Comparison of ENCODE assay signal across 3 cellular contexts in the genomic region with DNA sequence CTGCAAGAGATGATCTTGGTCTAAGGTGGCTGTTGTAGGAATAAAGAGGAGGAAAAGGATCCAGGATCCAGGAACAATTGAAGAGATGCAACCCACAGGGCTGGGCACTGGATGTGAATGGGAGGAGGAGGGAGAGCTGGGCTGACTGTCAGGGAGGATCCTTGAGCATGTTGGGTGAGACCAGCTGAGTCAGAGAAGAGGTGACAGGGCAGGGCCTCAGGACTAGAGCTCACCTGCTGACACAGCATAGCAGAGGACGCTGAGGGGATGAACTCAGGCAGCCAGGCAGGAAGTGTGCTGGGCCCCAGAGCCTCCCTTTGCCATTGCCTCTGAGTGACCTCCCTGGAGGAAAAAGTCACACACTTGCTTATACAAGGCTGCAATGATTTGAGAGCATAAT.
TF ChIP-seq lines count a peak whose summit lies in the region.

No MANE protein-coding gene starts in this region.

TF ChIP-seq in GM23338, 12 proteins besides CTCF, POLR2A, EP300 and RAD21 (continues in another document):
- TF ChIP-seq, protein P1, sequence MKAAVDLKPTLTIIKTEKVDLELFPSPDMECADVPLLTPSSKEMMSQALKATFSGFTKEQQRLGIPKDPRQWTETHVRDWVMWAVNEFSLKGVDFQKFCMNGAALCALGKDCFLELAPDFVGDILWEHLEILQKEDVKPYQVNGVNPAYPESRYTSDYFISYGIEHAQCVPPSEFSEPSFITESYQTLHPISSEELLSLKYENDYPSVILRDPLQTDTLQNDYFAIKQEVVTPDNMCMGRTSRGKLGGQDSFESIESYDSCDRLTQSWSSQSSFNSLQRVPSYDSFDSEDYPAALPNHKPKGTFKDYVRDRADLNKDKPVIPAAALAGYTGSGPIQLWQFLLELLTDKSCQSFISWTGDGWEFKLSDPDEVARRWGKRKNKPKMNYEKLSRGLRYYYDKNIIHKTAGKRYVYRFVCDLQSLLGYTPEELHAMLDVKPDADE (IDR thresholded peaks at IDR 0.05): no peak
- TF ChIP-seq NANOG (IDR thresholded peaks at IDR 0.05; ENCODE audit: borderline replicate concordance) (no peak), EZH2 (IDR thresholded peaks at IDR 0.05; ENCODE audit: low read depth, unreplicated experiment) (no peak), JUNB (IDR thresholded peaks at IDR 0.05; ENCODE audit: unreplicated experiment) (no peak), POLR2AphosphoS5 (IDR thresholded peaks at IDR 0.05; ENCODE audit: low read depth) (no peak)

TF ChIP-seq in H1, 55 proteins besides CTCF, POLR2A, EP300 and RAD21:
- TF ChIP-seq BRCA1 (IDR thresholded peaks at IDR 0.05; ENCODE audit: low read depth, low read length) (no peak), SRF (IDR thresholded peaks at IDR 0.05; ENCODE audit: low read depth, low read length) (no peak), BCL11A (IDR thresholded peaks at IDR 0.05; ENCODE audit: low read depth in 2 of 2, low read length in 2 of 2) (no peak), MAFK (IDR thresholded peaks at IDR 0.05; ENCODE audit: low read depth, low read length) (peak; percentile 49; the same call in 1 of the 2 replicates), HDAC6 (IDR thresholded peaks at IDR 0.05; ENCODE audit: low read depth, low read length) (no peak), BACH1 (IDR thresholded peaks at IDR 0.05; ENCODE audit: low read length) (peak; percentile 81), HDAC2 (IDR thresholded peaks at IDR 0.05; ENCODE audit: borderline replicate concordance in 1 of 2, low read depth in 2 of 2, low read length in 2 of 2) (no peak), NRF1 (IDR thresholded peaks at IDR 0.05; ENCODE audit: low read depth, low read length) (no peak), KDM5A (IDR thresholded peaks at IDR 0.05; ENCODE audit: low read length) (no peak)
- TF ChIP-seq, protein P2, sequence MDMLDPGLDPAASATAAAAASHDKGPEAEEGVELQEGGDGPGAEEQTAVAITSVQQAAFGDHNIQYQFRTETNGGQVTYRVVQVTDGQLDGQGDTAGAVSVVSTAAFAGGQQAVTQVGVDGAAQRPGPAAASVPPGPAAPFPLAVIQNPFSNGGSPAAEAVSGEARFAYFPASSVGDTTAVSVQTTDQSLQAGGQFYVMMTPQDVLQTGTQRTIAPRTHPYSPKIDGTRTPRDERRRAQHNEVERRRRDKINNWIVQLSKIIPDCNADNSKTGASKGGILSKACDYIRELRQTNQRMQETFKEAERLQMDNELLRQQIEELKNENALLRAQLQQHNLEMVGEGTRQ (IDR thresholded peaks at IDR 0.05; ENCODE audit: low read length): no peak

TF ChIP-seq in HepG2, 621 proteins besides CTCF, POLR2A, EP300 and RAD21 (continues in another document):
- TF ChIP-seq TCF7 (IDR thresholded peaks at IDR 0.05; ENCODE audit: low read depth): no peak
- no peak for TF ChIP-seq SOX13 (IDR thresholded peaks at IDR 0.05)
- no peak for TF ChIP-seq SOX13 (CRISPR knock-in tag; conservative IDR thresholded peaks at IDR 0.05 in 1 of 2, IDR thresholded peaks at IDR 0.05 in 1 of 2)
- TF ChIP-seq RFX1 (IDR thresholded peaks at IDR 0.05): no peak
- no peak for TF ChIP-seq ZFP1 (CRISPR knock-in tag; IDR thresholded peaks at IDR 0.05)
- TF ChIP-seq SMAD9 (CRISPR knock-in tag; IDR thresholded peaks at IDR 0.05): no peak
- TF ChIP-seq SYNCRIP (IDR thresholded peaks at IDR 0.05; ENCODE audit: insufficient read depth, low read depth, low read length): no peak
- TF ChIP-seq IRF2 (CRISPR knock-in tag; IDR thresholded peaks at IDR 0.05): no peak
- no peak for TF ChIP-seq TCF12 (IDR thresholded peaks at IDR 0.05)
- no peak for TF ChIP-seq TCF12 (CRISPR knock-in tag; IDR thresholded peaks at IDR 0.05)
- TF ChIP-seq HNF4G (IDR thresholded peaks at IDR 0.05; ENCODE audit: borderline replicate concordance, low read depth, low read length): no peak
- TF ChIP-seq HNF4G (CRISPR knock-in tag; IDR thresholded peaks at IDR 0.05; ENCODE audit: borderline replicate concordance, low read depth): no peak
- peak; percentile 67; the same call in 1 of the 2 replicates for TF ChIP-seq MAFG (CRISPR knock-in tag; IDR thresholded peaks at IDR 0.05)
- TF ChIP-seq MAFF (IDR thresholded peaks at IDR 0.05; ENCODE audit: low read depth, low read length): peak; percentile 74
- TF ChIP-seq, protein P3, sequence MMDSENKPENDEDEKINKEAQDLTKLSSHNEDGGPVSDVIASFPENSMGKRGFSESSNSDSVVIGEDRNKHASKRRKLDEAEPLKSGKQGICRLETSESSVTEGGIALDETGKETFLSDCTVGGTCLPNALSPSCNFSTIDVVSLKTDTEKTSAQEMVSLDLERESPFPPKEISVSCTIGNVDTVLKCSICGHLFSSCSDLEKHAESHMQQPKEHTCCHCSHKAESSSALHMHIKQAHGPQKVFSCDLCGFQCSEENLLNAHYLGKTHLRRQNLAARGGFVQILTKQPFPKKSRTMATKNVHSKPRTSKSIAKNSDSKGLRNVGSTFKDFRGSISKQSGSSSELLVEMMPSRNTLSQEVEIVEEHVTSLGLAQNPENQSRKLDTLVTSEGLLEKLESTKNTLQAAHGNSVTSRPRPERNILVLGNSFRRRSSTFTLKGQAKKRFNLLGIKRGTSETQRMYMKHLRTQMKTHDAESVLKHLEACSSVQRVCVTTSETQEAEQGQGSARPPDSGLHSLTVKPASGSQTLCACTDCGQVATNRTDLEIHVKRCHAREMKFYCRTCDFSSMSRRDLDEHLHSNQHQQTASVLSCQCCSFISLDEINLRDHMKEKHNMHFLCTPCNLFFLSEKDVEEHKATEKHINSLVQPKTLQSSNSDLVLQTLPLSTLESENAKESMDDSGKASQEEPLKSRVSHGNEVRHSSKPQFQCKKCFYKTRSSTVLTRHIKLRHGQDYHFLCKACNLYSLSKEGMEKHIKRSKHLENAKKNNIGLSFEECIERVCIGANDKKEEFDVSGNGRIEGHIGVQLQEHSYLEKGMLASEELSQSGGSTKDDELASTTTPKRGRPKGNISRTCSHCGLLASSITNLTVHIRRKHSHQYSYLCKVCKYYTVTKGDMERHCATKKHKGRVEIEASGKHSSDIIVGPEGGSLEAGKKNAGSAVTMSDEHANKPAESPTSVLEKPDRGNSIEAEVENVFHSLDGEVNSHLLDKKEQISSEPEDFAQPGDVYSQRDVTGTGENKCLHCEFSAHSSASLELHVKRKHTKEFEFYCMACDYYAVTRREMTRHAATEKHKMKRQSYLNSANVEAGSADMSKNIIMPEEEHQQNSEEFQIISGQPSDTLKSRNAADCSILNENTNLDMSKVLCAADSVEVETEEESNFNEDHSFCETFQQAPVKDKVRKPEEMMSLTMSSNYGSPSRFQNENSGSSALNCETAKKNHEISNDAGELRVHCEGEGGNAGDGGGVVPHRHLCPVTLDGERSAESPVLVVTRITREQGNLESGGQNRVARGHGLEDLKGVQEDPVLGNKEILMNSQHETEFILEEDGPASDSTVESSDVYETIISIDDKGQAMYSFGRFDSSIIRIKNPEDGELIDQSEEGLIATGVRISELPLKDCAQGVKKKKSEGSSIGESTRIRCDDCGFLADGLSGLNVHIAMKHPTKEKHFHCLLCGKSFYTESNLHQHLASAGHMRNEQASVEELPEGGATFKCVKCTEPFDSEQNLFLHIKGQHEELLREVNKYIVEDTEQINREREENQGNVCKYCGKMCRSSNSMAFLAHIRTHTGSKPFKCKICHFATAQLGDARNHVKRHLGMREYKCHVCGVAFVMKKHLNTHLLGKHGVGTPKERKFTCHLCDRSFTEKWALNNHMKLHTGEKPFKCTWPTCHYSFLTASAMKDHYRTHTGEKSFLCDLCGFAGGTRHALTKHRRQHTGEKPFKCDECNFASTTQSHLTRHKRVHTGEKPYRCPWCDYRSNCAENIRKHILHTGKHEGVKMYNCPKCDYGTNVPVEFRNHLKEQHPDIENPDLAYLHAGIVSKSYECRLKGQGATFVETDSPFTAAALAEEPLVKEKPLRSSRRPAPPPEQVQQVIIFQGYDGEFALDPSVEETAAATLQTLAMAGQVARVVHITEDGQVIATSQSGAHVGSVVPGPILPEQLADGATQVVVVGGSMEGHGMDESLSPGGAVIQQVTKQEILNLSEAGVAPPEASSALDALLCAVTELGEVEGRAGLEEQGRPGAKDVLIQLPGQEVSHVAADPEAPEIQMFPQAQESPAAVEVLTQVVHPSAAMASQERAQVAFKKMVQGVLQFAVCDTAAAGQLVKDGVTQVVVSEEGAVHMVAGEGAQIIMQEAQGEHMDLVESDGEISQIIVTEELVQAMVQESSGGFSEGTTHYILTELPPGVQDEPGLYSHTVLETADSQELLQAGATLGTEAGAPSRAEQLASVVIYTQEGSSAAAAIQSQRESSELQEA (CRISPR knock-in tag; IDR thresholded peaks at IDR 0.05; ENCODE audit: not compliant biosample characterization): no peak
- TF ChIP-seq KDM4B (CRISPR knock-in tag; IDR thresholded peaks at IDR 0.05): no peak
- TF ChIP-seq POLR2G (IDR thresholded peaks at IDR 0.05; ENCODE audit: low read depth, low read length): no peak
- peak; percentile 87 for TF ChIP-seq ZNF263 (CRISPR knock-in tag; IDR thresholded peaks at IDR 0.05)
- TF ChIP-seq MXI1 (IDR thresholded peaks at IDR 0.05; ENCODE audit: borderline replicate concordance, low read depth, low read length): no peak
- TF ChIP-seq, protein P4, sequence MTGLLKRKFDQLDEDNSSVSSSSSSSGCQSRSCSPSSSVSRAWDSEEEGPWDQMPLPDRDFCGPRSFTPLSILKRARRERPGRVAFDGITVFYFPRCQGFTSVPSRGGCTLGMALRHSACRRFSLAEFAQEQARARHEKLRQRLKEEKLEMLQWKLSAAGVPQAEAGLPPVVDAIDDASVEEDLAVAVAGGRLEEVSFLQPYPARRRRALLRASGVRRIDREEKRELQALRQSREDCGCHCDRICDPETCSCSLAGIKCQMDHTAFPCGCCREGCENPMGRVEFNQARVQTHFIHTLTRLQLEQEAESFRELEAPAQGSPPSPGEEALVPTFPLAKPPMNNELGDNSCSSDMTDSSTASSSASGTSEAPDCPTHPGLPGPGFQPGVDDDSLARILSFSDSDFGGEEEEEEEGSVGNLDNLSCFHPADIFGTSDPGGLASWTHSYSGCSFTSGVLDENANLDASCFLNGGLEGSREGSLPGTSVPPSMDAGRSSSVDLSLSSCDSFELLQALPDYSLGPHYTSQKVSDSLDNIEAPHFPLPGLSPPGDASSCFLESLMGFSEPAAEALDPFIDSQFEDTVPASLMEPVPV (CRISPR knock-in tag; IDR thresholded peaks at IDR 0.05): no peak
- TF ChIP-seq MAFK (conservative IDR thresholded peaks at IDR 0.05 in 1 of 2, IDR thresholded peaks at IDR 0.05 in 1 of 2; ENCODE audit: low read length in 2 of 2): peak; percentile 76 to 80
- TF ChIP-seq ZNF878 (CRISPR knock-in tag; IDR thresholded peaks at IDR 0.05): no peak
- TF ChIP-seq, protein P5, sequence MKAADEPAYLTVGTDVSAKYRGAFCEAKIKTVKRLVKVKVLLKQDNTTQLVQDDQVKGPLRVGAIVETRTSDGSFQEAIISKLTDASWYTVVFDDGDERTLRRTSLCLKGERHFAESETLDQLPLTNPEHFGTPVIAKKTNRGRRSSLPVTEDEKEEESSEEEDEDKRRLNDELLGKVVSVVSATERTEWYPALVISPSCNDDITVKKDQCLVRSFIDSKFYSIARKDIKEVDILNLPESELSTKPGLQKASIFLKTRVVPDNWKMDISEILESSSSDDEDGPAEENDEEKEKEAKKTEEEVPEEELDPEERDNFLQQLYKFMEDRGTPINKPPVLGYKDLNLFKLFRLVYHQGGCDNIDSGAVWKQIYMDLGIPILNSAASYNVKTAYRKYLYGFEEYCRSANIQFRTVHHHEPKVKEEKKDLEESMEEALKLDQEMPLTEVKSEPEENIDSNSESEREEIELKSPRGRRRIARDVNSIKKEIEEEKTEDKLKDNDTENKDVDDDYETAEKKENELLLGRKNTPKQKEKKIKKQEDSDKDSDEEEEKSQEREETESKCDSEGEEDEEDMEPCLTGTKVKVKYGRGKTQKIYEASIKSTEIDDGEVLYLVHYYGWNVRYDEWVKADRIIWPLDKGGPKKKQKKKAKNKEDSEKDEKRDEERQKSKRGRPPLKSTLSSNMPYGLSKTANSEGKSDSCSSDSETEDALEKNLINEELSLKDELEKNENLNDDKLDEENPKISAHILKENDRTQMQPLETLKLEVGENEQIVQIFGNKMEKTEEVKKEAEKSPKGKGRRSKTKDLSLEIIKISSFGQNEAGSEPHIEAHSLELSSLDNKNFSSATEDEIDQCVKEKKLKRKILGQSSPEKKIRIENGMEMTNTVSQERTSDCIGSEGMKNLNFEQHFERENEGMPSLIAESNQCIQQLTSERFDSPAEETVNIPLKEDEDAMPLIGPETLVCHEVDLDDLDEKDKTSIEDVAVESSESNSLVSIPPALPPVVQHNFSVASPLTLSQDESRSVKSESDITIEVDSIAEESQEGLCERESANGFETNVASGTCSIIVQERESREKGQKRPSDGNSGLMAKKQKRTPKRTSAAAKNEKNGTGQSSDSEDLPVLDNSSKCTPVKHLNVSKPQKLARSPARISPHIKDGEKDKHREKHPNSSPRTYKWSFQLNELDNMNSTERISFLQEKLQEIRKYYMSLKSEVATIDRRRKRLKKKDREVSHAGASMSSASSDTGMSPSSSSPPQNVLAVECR (CRISPR knock-in tag; IDR thresholded peaks at IDR 0.05; ENCODE audit: borderline replicate concordance): no peak
- TF ChIP-seq RARA (CRISPR knock-in tag; IDR thresholded peaks at IDR 0.05): 0 out of 2 replicates have a peak, but pooled peaks have one; percentile 8
- TF ChIP-seq ARNT2 (CRISPR knock-in tag; IDR thresholded peaks at IDR 0.05; ENCODE audit: low read depth): no peak
- no peak for TF ChIP-seq ZC3H13 (CRISPR knock-in tag; IDR thresholded peaks at IDR 0.05)
- TF ChIP-seq ZNF883 (CRISPR knock-in tag; IDR thresholded peaks at IDR 0.05; ENCODE audit: not compliant biosample characterization): no peak
- TF ChIP-seq ZNF816 (CRISPR knock-in tag; IDR thresholded peaks at IDR 0.05; ENCODE audit: borderline replicate concordance): no peak
- TF ChIP-seq ZSCAN22 (CRISPR knock-in tag; IDR thresholded peaks at IDR 0.05): no peak
- TF ChIP-seq ELF4 (CRISPR knock-in tag; IDR thresholded peaks at IDR 0.05; ENCODE audit: borderline replicate concordance): no peak
- TF ChIP-seq, protein P6, sequence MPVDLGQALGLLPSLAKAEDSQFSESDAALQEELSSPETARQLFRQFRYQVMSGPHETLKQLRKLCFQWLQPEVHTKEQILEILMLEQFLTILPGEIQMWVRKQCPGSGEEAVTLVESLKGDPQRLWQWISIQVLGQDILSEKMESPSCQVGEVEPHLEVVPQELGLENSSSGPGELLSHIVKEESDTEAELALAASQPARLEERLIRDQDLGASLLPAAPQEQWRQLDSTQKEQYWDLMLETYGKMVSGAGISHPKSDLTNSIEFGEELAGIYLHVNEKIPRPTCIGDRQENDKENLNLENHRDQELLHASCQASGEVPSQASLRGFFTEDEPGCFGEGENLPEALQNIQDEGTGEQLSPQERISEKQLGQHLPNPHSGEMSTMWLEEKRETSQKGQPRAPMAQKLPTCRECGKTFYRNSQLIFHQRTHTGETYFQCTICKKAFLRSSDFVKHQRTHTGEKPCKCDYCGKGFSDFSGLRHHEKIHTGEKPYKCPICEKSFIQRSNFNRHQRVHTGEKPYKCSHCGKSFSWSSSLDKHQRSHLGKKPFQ (CRISPR knock-in tag; IDR thresholded peaks at IDR 0.05; ENCODE audit: insufficient replicate concordance): no peak
- no peak for TF ChIP-seq HOXA7 (CRISPR knock-in tag; IDR thresholded peaks at IDR 0.05)
- TF ChIP-seq ZSCAN21 (CRISPR knock-in tag; IDR thresholded peaks at IDR 0.05; ENCODE audit: borderline replicate concordance): no peak
- TF ChIP-seq, protein P7, sequence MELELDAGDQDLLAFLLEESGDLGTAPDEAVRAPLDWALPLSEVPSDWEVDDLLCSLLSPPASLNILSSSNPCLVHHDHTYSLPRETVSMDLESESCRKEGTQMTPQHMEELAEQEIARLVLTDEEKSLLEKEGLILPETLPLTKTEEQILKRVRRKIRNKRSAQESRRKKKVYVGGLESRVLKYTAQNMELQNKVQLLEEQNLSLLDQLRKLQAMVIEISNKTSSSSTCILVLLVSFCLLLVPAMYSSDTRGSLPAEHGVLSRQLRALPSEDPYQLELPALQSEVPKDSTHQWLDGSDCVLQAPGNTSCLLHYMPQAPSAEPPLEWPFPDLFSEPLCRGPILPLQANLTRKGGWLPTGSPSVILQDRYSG (CRISPR knock-in tag; IDR thresholded peaks at IDR 0.05): no peak
- TF ChIP-seq ESRRA (CRISPR knock-in tag; IDR thresholded peaks at IDR 0.05; ENCODE audit: low read depth): no peak
- TF ChIP-seq SMAD3 (CRISPR knock-in tag; IDR thresholded peaks at IDR 0.05): no peak
- TF ChIP-seq KLF15 (CRISPR knock-in tag; IDR thresholded peaks at IDR 0.05; ENCODE audit: borderline replicate concordance): no peak
